Comparison of ENCODE assay signal across 12 cellular contexts in genomic region chr17:20206068-20206467, GRCh38.
DNase-seq lines count a peak whose midpoint lies in the region; ATAC-seq, FAIRE-seq and TF ChIP-seq lines count a peak whose summit lies in the region.
"Had no signal": no experiment of that assay in that cellular context is flagged by ENCODE, and none has a peak within 500 bp of the region (broad histone marks: within the 10 kb centered on the region; RNA-seq: fewer than 3 reads in every experiment).

No MANE protein-coding gene starts in this region.

- peak overlapping the region in 1 of 2 experiments; percentile 44 for H3K4ac ChIP-seq in mesenchymal stem cell (ENCODE audit: low read depth in 1 of 2, low read length in 2 of 2)

- no peak for TF ChIP-seq POLR2A in GM12891 (IDR thresholded peaks at IDR 0.05; ENCODE audit: low read depth, low read length)

- no peak overlapping the region for H3K9ac ChIP-seq in mesenchymal stem cell (ENCODE audit: low read length)

- peak in 4 of 6 experiments; percentile 6 to 50 (median 16) for DNase-seq in stimulated activated naive CD4-positive, alpha-beta T cell (lab: John Stamatoyannopoulos, UW)
- DNase-seq in stimulated activated naive CD4-positive, alpha-beta T cell treated with Interleukin-2 at 50 U/mL for 16 hours (lab: John Stamatoyannopoulos, UW), result no peak
- no peak for DNase-seq in activated T-cell treated with anti-CD3 and anti-CD28 coated beads, Interleukin-2, amount 50 U/mL, for 24 hours
- peak; percentile 54 for DNase-seq in mesenchymal stem cell
- peak; percentile 49 for DNase-seq in urothelium cell line (ENCODE audit: low spot score)
- no peak for DNase-seq in cerebellum (ENCODE audit: low spot score)
- no peak for DNase-seq in GM12891 (ENCODE audit: insufficient read length, low spot score)
- DNase-seq in Right ventricle myocardium superior, result no peak
- DNase-seq: body of pancreas, GOT3, NCI-H2029 treated with DMSO at 0.1 percent for 48 hours had no signal

- H2BK5ac ChIP-seq in mesenchymal stem cell (ENCODE audit: low read depth, low read length, poor library complexity, severe bottlenecking), result peak overlapping the region; percentile 53

- H3K4me2 ChIP-seq in mesenchymal stem cell (ENCODE audit: low read length, poor library complexity, severe bottlenecking), result no peak overlapping the region

- no peak overlapping the region for H3K18ac ChIP-seq in mesenchymal stem cell (ENCODE audit: low read depth in 1 of 2, low read length in 2 of 2)

- ATAC-seq in Right ventricle myocardium superior (ENCODE audit: poor library complexity), result no peak
- ATAC-seq: body of pancreas had no signal

- H3K27me3 ChIP-seq in mesenchymal stem cell (ENCODE audit: control insufficient read depth in 1 of 2, insufficient read depth in 1 of 2, low read length in 2 of 2), result no peaks in the 10 kb centered on the region

- FAIRE-seq in urothelium cell line (lab: Jason Lieb, UNC) (no peak), GM12891 (lab: Jason Lieb, UNC) (no peak)

- H3K27ac ChIP-seq in mesenchymal stem cell (ENCODE audit: low read length, poor library complexity, severe bottlenecking), result peak overlapping the region; percentile 82
- H3K27ac ChIP-seq: body of pancreas had no signal

- peak overlapping the region; percentile 50 for H4K8ac ChIP-seq in mesenchymal stem cell (ENCODE audit: low read length)

- H3K4me3 ChIP-seq in mesenchymal stem cell (ENCODE audit: insufficient read depth in 1 of 2, low read depth in 1 of 2, low read length in 2 of 2), result no peak overlapping the region
- H3K4me3 ChIP-seq: body of pancreas had no signal

- H3K79me1 ChIP-seq in mesenchymal stem cell (replicated peaks; ENCODE audit: low read length, poor library complexity, severe bottlenecking), result peaks cover 22% of the 10 kb centered on the region

- no peak overlapping the region for H4K91ac ChIP-seq in mesenchymal stem cell (ENCODE audit: low read length)

- H3K23ac ChIP-seq in mesenchymal stem cell (ENCODE audit: low read length in 2 of 2), result no peak overlapping the region

- H2AFZ ChIP-seq in mesenchymal stem cell (ENCODE audit: low read depth, low read length), result no peak overlapping the region

- peak overlapping the region; percentile 50 for H2AK5ac ChIP-seq in mesenchymal stem cell (ENCODE audit: low read length, severe bottlenecking)

- H3K14ac ChIP-seq in mesenchymal stem cell (ENCODE audit: low read length in 2 of 2), result no peak overlapping the region

- H3K4me1 Mint-ChIP-seq in activated T-cell treated with anti-CD3 and anti-CD28 coated beads, Interleukin-2, amount 50 U/mL, for 24 hours (ENCODE audit: low read depth), result peaks cover 24% of the 10 kb centered on the region

- no peak overlapping the region for H2BK15ac ChIP-seq in mesenchymal stem cell (ENCODE audit: low read depth, poor library complexity, severe bottlenecking)

- intact Hi-C loops in Right ventricle myocardium superior (cut with DNase I), result no loop called here

- no peaks in the 10 kb centered on the region for H3K36me3 Mint-ChIP-seq in activated T-cell treated with anti-CD3 and anti-CD28 coated beads, Interleukin-2, amount 50 U/mL, for 24 hours (ENCODE audit: low read depth)

- no peak overlapping the region for H2BK120ac ChIP-seq in mesenchymal stem cell (ENCODE audit: low read depth, low read length)

- peak overlapping the region; percentile 18 for H3K27ac Mint-ChIP-seq in activated T-cell treated with anti-CD3 and anti-CD28 coated beads, Interleukin-2, amount 50 U/mL, for 24 hours

- no peaks in the 10 kb centered on the region for H3K9me3 ChIP-seq in mesenchymal stem cell (ENCODE audit: control insufficient read depth, low read length)
- H3K9me3 ChIP-seq: body of pancreas had no signal

- peak overlapping the region in 1 of 2 experiments; percentile 43 for H2BK12ac ChIP-seq in mesenchymal stem cell (ENCODE audit: low read length in 2 of 2)

- 74% methylated on average over 3 of the region's 3 CpGs for WGBS in mesenchymal stem cell

- H3K4me1 ChIP-seq in mesenchymal stem cell (ENCODE audit: control insufficient read depth, insufficient read depth, low read depth, low read length), result peaks cover 20% of the 10 kb centered on the region

- no peaks in the 10 kb centered on the region for H3K9me3 Mint-ChIP-seq in activated T-cell treated with anti-CD3 and anti-CD28 coated beads, Interleukin-2, amount 50 U/mL, for 24 hours
- H3K9me3 Mint-ChIP-seq: CD14-positive monocyte had no signal

- peaks cover 0 to 11% of the 10 kb centered on the region in 2 experiments for H3K36me3 ChIP-seq in mesenchymal stem cell (ENCODE audit: control insufficient read depth in 1 of 2, insufficient read depth in 2 of 2, low read depth in 1 of 2, low read length in 2 of 2)

- H3K4me3 Mint-ChIP-seq in activated T-cell treated with anti-CD3 and anti-CD28 coated beads, Interleukin-2, amount 50 U/mL, for 24 hours, result no peak overlapping the region
- H3K4me3 Mint-ChIP-seq: CD14-positive monocyte had no signal

- H3K27me3 Mint-ChIP-seq in activated T-cell treated with anti-CD3 and anti-CD28 coated beads, Interleukin-2, amount 50 U/mL, for 24 hours, result no peaks in the 10 kb centered on the region

TF ChIP-seq in GM12891, 5 proteins besides CTCF, POLR2A, EP300 and RAD21:
- TF ChIP-seq SPI1 (IDR thresholded peaks at IDR 0.05; ENCODE audit: low read depth, low read length), result no peak
- TF ChIP-seq TAF1 (IDR thresholded peaks at IDR 0.05; ENCODE audit: low read depth, low read length), result no peak
- TF ChIP-seq POU2F2 (IDR thresholded peaks at IDR 0.05; ENCODE audit: low read depth, low read length), result no peak
- TF ChIP-seq POLR2AphosphoS5 (IDR thresholded peaks at IDR 0.05; ENCODE audit: low read depth, low read length), result no peak
- TF ChIP-seq PAX5 (IDR thresholded peaks at IDR 0.05; ENCODE audit: insufficient read depth, low read length, severe bottlenecking), result no peak
TF ChIP-seq in GM12891: peak in this region for 0.

Comparison
In these comparisons a context has a peak if more than half of its experiments do, and no peak if none do; other contexts are left out.
1. DNase-seq: peak in stimulated activated naive CD4-positive, alpha-beta T cell (4 of 6), mesenchymal stem cell (single experiment) and urothelium cell line (single experiment); none in stimulated activated naive CD4-positive, alpha-beta T cell treated with Interleukin-2 at 50 U/mL for 16 hours (single experiment), activated T-cell treated with anti-CD3 and anti-CD28 coated beads, Interleukin-2, amount 50 U/mL, for 24 hours (single experiment), cerebellum (single experiment), GM12891 (single experiment) and Right ventricle myocardium superior (single experiment).